10 cellular contexts compared by ENCODE assay signal in the genomic region with DNA sequence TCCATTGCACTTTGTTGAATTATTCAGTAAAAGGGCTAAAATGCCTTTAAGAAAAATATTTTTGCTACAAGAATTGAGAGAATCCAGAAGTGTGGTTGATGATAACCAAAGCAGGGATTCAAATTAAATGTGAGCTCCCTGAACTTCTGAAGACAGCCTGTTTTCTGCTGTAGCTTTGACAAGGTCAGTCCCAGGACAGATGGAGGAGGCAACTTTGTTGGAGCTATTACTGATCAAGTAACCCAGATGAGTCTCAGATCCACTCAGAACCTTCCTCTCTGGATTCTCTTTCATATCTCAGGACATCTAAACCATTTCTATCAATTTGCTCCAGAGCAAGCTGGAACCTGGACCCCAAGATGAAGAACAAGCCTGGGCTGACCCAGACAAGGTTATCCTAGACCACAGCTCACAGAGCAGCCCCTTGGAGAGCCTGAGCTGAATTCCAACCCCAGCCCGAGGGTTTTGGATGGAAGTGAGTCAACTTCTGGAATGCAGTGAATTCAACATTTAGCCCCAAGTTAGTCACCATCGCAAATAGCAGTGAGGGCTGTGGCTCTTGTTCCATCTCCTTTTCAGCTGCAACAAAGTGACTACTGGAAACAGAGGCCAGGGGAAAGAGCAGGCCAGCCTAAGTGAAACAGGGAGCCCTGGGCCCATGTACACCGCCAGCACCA.
A peak's percentile ranks its signal among the peaks of the same experiment; 100 is the strongest.
DNase-seq lines count a peak whose midpoint lies in the region; ATAC-seq and TF ChIP-seq lines count a peak whose summit lies in the region.
"Had no signal": no experiment of that assay in that cellular context is flagged by ENCODE, and none has a peak within 500 bp of the region (broad histone marks: within the 10 kb centered on the region; RNA-seq: fewer than 3 reads in every experiment).

No MANE protein-coding gene starts in this region.

- peak; percentile 81 for DNase-seq in AG20443 (ENCODE audit: low spot score)
- DNase-seq in NT2/D1 (ENCODE audit: low read depth, low spot score): peak; percentile 63
- DNase-seq in endodermal cell: peak; percentile 76
- DNase-seq in stimulated activated CD4-positive, alpha-beta T cell treated with anti-CD3 and anti-CD28 coated beads, Interleukin-4, amount 100 ng/mL, for 4 hours: no peak
- DNase-seq in NCI-H510A treated with DMSO at 0.1 percent for 48 hours (lab: John Stamatoyannopoulos, UW): no peak
- no peak for DNase-seq in D341Med (ENCODE audit: low spot score)
- DNase-seq: DMS53, NCI-H446 had no signal

- no peak overlapping the region for H3K9ac ChIP-seq in NT2/D1 (ENCODE audit: insufficient read length, low read depth)
- H3K9ac ChIP-seq in endodermal cell (ENCODE audit: extremely low read depth, low read length, poor library complexity, severe bottlenecking): no peak overlapping the region

- H3K27ac ChIP-seq in endodermal cell (ENCODE audit: low read depth, low read length) (no peak overlapping the region), mesodermal cell (ENCODE audit: low read depth, low read length, severe bottlenecking) (peak overlapping the region; percentile 92)

- no peaks in the 10 kb centered on the region for H3K27me3 ChIP-seq in NT2/D1 (ENCODE audit: insufficient read depth, insufficient read length)
- H3K27me3 ChIP-seq in endodermal cell (ENCODE audit: control insufficient read depth, insufficient read depth, low read length, poor library complexity, severe bottlenecking): no peaks in the 10 kb centered on the region

- H3K4me1 Mint-ChIP-seq in endodermal cell: peaks cover 3% of the 10 kb centered on the region

- H3K9me3 ChIP-seq in NT2/D1 (ENCODE audit: insufficient read depth, low read length) (no peaks in the 10 kb centered on the region), endodermal cell (ENCODE audit: control insufficient read depth, low read length) (no peaks in the 10 kb centered on the region), mesodermal cell (ENCODE audit: control insufficient read depth, low read length) (no peaks in the 10 kb centered on the region)

- H3K4me3 Mint-ChIP-seq in endodermal cell: no peak overlapping the region

- H3K36me3 Mint-ChIP-seq in endodermal cell (ENCODE audit: low read depth): no peaks in the 10 kb centered on the region

- no peaks in the 10 kb centered on the region for H3K27me3 Mint-ChIP-seq in endodermal cell (ENCODE audit: insufficient read depth)

- WGBS in endodermal cell (ENCODE audit: insufficient coverage in 1 of 2, insufficient read length in 1 of 2), 2 experiments: 81 to 84% methylated on average over 3 of the region's 3 CpGs
- 67 to 88% methylated on average over 1 to 3 of the region's 3 CpGs for WGBS in mesodermal cell (ENCODE audit: insufficient coverage in 2 of 2), 2 experiments

- no peak overlapping the region for H3K27ac Mint-ChIP-seq in endodermal cell

- no peak for TF ChIP-seq CTCF in endodermal cell (conservative IDR thresholded peaks at IDR 0.05)

- H3K4me3 ChIP-seq in NT2/D1 (ENCODE audit: insufficient read length, low read depth) (no peak overlapping the region), endodermal cell (ENCODE audit: low read length) (no peak overlapping the region), mesodermal cell (ENCODE audit: extremely low read depth, insufficient read depth, low read length, poor library complexity, severe bottlenecking) (no peak overlapping the region)

- H3K9me3 Mint-ChIP-seq in endodermal cell: peaks cover under 1% of the 10 kb centered on the region

- H3K4me1 ChIP-seq in NT2/D1 (ENCODE audit: insufficient read depth, insufficient read length) (no peaks in the 10 kb centered on the region), endodermal cell (ENCODE audit: control insufficient read depth, insufficient read depth, low read length) (no peaks in the 10 kb centered on the region), mesodermal cell (ENCODE audit: control insufficient read depth, insufficient read depth, low read length, poor library complexity, severe bottlenecking) (peaks cover 15% of the 10 kb centered on the region)

- no peak for ATAC-seq in HG03159 (IDR thresholded peaks at IDR 0.05; ENCODE audit: unreplicated experiment)

- H3K36me3 ChIP-seq in NT2/D1 (ENCODE audit: insufficient read depth, insufficient read length, low read length): no peaks in the 10 kb centered on the region
- no peaks in the 10 kb centered on the region for H3K36me3 ChIP-seq in endodermal cell (ENCODE audit: control insufficient read depth, insufficient read depth, low read length)
- H3K36me3 ChIP-seq in mesodermal cell (ENCODE audit: control insufficient read depth, insufficient read depth, low read length): no peaks in the 10 kb centered on the region

Comparison
In these comparisons a context has a peak if more than half of its experiments do, and no peak if none do; other contexts are left out.
1. DNase-seq: peak in AG20443 (single experiment), NT2/D1 (single experiment) and endodermal cell (single experiment); none in stimulated activated CD4-positive, alpha-beta T cell treated with anti-CD3 and anti-CD28 coated beads, Interleukin-4, amount 100 ng/mL, for 4 hours (0 of 2), NCI-H510A treated with DMSO at 0.1 percent for 48 hours (single experiment) and D341Med (single experiment).